Comparison of ENCODE assay signal across 8 cellular contexts in the genomic region with DNA sequence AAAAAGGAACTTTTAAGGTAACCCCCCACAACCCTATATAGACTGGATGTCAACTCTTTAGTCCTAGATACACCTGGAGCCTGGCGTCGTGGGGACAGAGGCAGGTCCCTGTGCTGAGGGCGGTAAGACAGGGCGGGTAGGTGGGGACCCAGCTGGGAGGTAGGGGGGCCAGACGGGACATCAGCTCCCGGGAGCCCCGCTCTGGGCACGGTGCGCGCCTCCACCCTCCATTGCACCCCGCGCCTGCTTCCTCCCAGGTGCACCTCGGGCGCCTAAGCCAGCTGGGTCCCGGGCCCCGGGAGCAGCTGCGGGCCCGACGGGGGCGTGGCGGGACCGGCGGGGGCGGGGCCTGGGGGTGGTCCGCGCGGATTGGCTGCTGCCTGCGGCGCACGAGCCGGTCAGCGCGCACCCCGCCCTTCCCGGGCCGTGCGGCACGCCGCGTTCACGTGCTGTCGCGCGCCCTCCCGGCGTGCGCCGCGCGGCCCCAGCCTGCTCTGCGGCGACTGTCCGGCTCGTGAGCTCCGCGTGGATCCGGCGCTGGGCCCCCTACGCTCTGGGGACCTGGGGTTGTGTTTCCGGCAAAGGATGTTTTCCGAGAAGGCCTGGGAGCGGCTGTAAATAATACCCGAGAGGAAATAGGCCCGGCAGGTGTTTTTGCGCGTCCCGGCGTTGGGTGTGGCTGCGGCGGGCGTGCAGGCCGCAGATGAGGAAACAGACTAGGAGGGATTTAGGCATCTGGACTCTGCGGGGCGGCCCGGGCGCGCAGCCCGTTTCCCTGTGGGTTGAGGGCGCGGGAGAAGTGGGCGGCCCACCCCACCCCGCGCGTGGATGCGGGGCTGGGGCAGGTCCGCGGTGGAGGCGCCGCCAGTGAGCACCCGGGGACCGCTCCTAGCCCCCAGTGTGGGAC. TPM values are rescaled to one million over a fixed set of nuclear protein-coding genes. Genes with fewer than 3 reads are reported as not detected.
DNase-seq lines count a peak whose midpoint lies in the region; ATAC-seq and TF ChIP-seq lines count a peak whose summit lies in the region.

No MANE protein-coding gene starts in this region.

- peak overlapping the region; percentile 85 for H3K27ac ChIP-seq in Panc1 (ENCODE audit: low read length)

- H3K4me3 ChIP-seq in Caco-2 (ENCODE audit: low read depth, low read length) (peak overlapping the region; percentile 97), Panc1 (ENCODE audit: low read depth in 2 of 2, low read length in 2 of 2) (peak overlapping the region; percentile 74 to 89)

- peaks cover 43% of the 10 kb centered on the region for H3K4me1 Mint-ChIP-seq in Caco-2 (ENCODE audit: low read depth, unreplicated experiment)
- H3K4me1 Mint-ChIP-seq in activated T-cell treated with anti-CD3 and anti-CD28 coated beads, Interleukin-2, amount 50 U/mL, for 72 hours (ENCODE audit: low read depth), result peaks cover 61% of the 10 kb centered on the region
- peaks cover 30 to 34% of the 10 kb centered on the region in 2 donors for H3K4me1 Mint-ChIP-seq in natural killer cell treated with Interleukin-12 subunit alpha and Interleukin-12 subunit beta and Interleukin-15 and Interleukin-18, amount 100 ng/mL, for 72 hours (ENCODE audit: low read depth in 2 of 2)

- ATAC-seq in Panc1, result peak; percentile 97
- peak; percentile 95 to 98 for ATAC-seq in activated T-cell treated with anti-CD3 and anti-CD28 coated beads, Interleukin-2, amount 50 U/mL, for 72 hours (replicated peaks in 1 of 2)
- ATAC-seq in natural killer cell treated with Interleukin-12 subunit alpha and Interleukin-12 subunit beta and Interleukin-15 and Interleukin-18, amount 100 ng/mL, for 72 hours, result peak; percentile 98

- H3K36me3 ChIP-seq in Caco-2 (ENCODE audit: control insufficient read depth, insufficient read depth, low read length), result no peaks in the 10 kb centered on the region
- H3K36me3 ChIP-seq in Panc1 (ENCODE audit: control insufficient read depth, insufficient read depth, low read length), result peaks cover 2% of the 10 kb centered on the region; the same call in 1 of the 2 replicates

- no peaks in the 10 kb centered on the region for H3K9me3 Mint-ChIP-seq in Caco-2 (ENCODE audit: unreplicated experiment)
- no peaks in the 10 kb centered on the region for H3K9me3 Mint-ChIP-seq in activated T-cell treated with anti-CD3 and anti-CD28 coated beads, Interleukin-2, amount 50 U/mL, for 72 hours
- no peaks in the 10 kb centered on the region for H3K9me3 Mint-ChIP-seq in natural killer cell treated with Interleukin-12 subunit alpha and Interleukin-12 subunit beta and Interleukin-15 and Interleukin-18, amount 100 ng/mL, for 72 hours

- peak overlapping the region; percentile 88 for H3K4me3 Mint-ChIP-seq in Caco-2 (ENCODE audit: unreplicated experiment)
- H3K4me3 Mint-ChIP-seq in activated T-cell treated with anti-CD3 and anti-CD28 coated beads, Interleukin-2, amount 50 U/mL, for 72 hours, result peak overlapping the region; percentile 95
- peak overlapping the region; percentile 97 for H3K4me3 Mint-ChIP-seq in natural killer cell treated with Interleukin-12 subunit alpha and Interleukin-12 subunit beta and Interleukin-15 and Interleukin-18, amount 100 ng/mL, for 72 hours

- POLR2A ChIA-PET in Caco-2 (lab: Charles Lee), result interaction anchor here (0.6 to 1.4 kb wide), 8 partner anchors 18 to 350 kb away, joined by 3 to 16 read pairs (median 4); a partner anchor contains a TSS
- POLR2A ChIA-PET in Panc1 (lab: Charles Lee), result no interaction called here

- H3K27me3 Mint-ChIP-seq in Caco-2 (ENCODE audit: insufficient read depth, unreplicated experiment), result no peaks in the 10 kb centered on the region
- no peaks in the 10 kb centered on the region for H3K27me3 Mint-ChIP-seq in activated T-cell treated with anti-CD3 and anti-CD28 coated beads, Interleukin-2, amount 50 U/mL, for 72 hours (ENCODE audit: low read depth)
- H3K27me3 Mint-ChIP-seq in natural killer cell treated with Interleukin-12 subunit alpha and Interleukin-12 subunit beta and Interleukin-15 and Interleukin-18, amount 100 ng/mL, for 72 hours, result no peaks in the 10 kb centered on the region

- TSS peak; percentile 57 for BruUV-seq in Caco-2 (replicated peaks; lab: Mats Ljungman, UMichigan)
- TSS peak; percentile 77 for BruUV-seq in Panc1 (replicated peaks; lab: Mats Ljungman, UMichigan)

- H3K4me1 ChIP-seq in Caco-2, result peaks cover 20% of the 10 kb centered on the region
- H3K4me1 ChIP-seq in Panc1 (ENCODE audit: control insufficient read depth, insufficient read depth, low read length), result peaks cover 10% of the 10 kb centered on the region

- in situ Hi-C loops in Panc1 (cut with HindIII; ENCODE audit: low pct_unique_long_range_greater_than_20kb, low sequenced_read_pairs), result no loop called here

- H3K9me3 ChIP-seq in Caco-2, result no peaks in the 10 kb centered on the region
- no peaks in the 10 kb centered on the region for H3K9me3 ChIP-seq in Panc1 (ENCODE audit: control insufficient read depth, insufficient read depth, low read depth, low read length)

- H3K27me3 ChIP-seq in Caco-2 (replicated peaks; ENCODE audit: control insufficient read depth, insufficient read depth, low read length), result no peaks in the 10 kb centered on the region
- no peaks in the 10 kb centered on the region for H3K27me3 ChIP-seq in Panc1 (ENCODE audit: control insufficient read depth, insufficient read depth, low read length)

- TF ChIP-seq CTCF in Caco-2 (IDR thresholded peaks at IDR 0.05; ENCODE audit: insufficient read depth in 1 of 2, low read depth in 1 of 2, low read length in 1 of 2, severe bottlenecking in 1 of 2, unreplicated experiment in 1 of 2), result no peak
- TF ChIP-seq CTCF in GM20000 (IDR thresholded peaks at IDR 0.05; ENCODE audit: extremely low read depth, missing control alignments), result no peak
- TF ChIP-seq CTCF in Panc1 (IDR thresholded peaks at IDR 0.05), result no peak

- H3K36me3 Mint-ChIP-seq in Caco-2 (ENCODE audit: insufficient read depth, unreplicated experiment), result peaks cover 43% of the 10 kb centered on the region
- peaks cover 5 to 20% of the 10 kb centered on the region in 2 donors for H3K36me3 Mint-ChIP-seq in activated T-cell treated with anti-CD3 and anti-CD28 coated beads, Interleukin-2, amount 50 U/mL, for 72 hours (ENCODE audit: insufficient read depth in 2 of 2)
- H3K36me3 Mint-ChIP-seq in natural killer cell treated with Interleukin-12 subunit alpha and Interleukin-12 subunit beta and Interleukin-15 and Interleukin-18, amount 100 ng/mL, for 72 hours, result no peaks in the 10 kb centered on the region

- intact Hi-C loops in Caco-2 (cut with micrococcal nuclease; ENCODE audit: unreplicated experiment), result loop anchor here (1.0 to 5.0 kb wide), 4 partner anchors 18 to 76 kb away; a partner anchor contains a TSS
- intact Hi-C loops in Panc1 (cut with micrococcal nuclease; ENCODE audit: unreplicated experiment), result no loop called here

- DNase-seq in Caco-2 (peak; percentile 90 to 98), GM20000 (ENCODE audit: low spot score) (peak; percentile 98), HT-29 (ENCODE audit: low spot score) (peak; percentile 88), Panc1 (ENCODE audit: low read depth, low spot score) (no peak), fibroblast of gingiva (ENCODE audit: low read depth) (peak; percentile 87)
- DNase-seq in activated T-cell treated with anti-CD3 and anti-CD28 coated beads, Interleukin-2, amount 50 U/mL, for 72 hours, result peak; percentile 94
- DNase-seq in natural killer cell treated with Interleukin-12 subunit alpha and Interleukin-12 subunit beta and Interleukin-15 and Interleukin-18, amount 100 ng/mL, for 72 hours (ENCODE audit: low spot score), result peak; percentile 95
- DNase-seq in stimulated activated naive CD4-positive, alpha-beta T cell (lab: John Stamatoyannopoulos, UW), result peak; percentile 88 to 93 (median 90)

- CTCF ChIA-PET in Caco-2 (lab: Charles Lee) (interaction anchor here (0.7 to 2.5 kb wide), 5 partner anchors 19 to 243 kb away, joined by 3 to 19 read pairs (median 3); a partner anchor contains a TSS), Panc1 (lab: Charles Lee) (no interaction called here)

- H3K27ac Mint-ChIP-seq in Caco-2 (ENCODE audit: unreplicated experiment), result peak overlapping the region; percentile 98
- peak overlapping the region; percentile 98 for H3K27ac Mint-ChIP-seq in activated T-cell treated with anti-CD3 and anti-CD28 coated beads, Interleukin-2, amount 50 U/mL, for 72 hours
- H3K27ac Mint-ChIP-seq in natural killer cell treated with Interleukin-12 subunit alpha and Interleukin-12 subunit beta and Interleukin-15 and Interleukin-18, amount 100 ng/mL, for 72 hours, result peak overlapping the region; percentile 90 to 91

RNA-seq across cellular contexts. Expression of a gene that starts 39.1 kb away (rescaled TPM):
- total RNA-seq in Caco-2 (2022) (33.0 and 35.4 TPM in 2 replicates), Panc1 (2021; ENCODE audit: unreplicated experiment) (17.1 TPM)
- total RNA-seq in HT-29 (2014; rRNA removed; shearing (Covaris generic)), result 11.8 and 15.2 TPM in 2 replicates
- 14.0 TPM for polyA plus RNA-seq in Panc1 (2012; ENCODE audit: insufficient read length)
- total RNA-seq in activated T-cell treated with anti-CD3 and anti-CD28 coated beads, Interleukin-2, amount 50 U/mL, for 72 hours, result 100 to 1,000 TPM; 120 to 153 TPM
- total RNA-seq in natural killer cell treated with Interleukin-12 subunit alpha and Interleukin-12 subunit beta and Interleukin-15 and Interleukin-18, amount 100 ng/mL, for 72 hours, result 100 to 1,000 TPM; 190 to 256 TPM
